ENCODE assay signal across 13 cellular contexts in genomic region chr1:94538243-94538827, GRCh38. TPM values are rescaled to one million over a fixed set of nuclear protein-coding genes. Genes with fewer than 3 reads are reported as not detected.
DNase-seq lines count a peak whose midpoint lies in the region; ATAC-seq, FAIRE-seq and TF ChIP-seq lines count a peak whose summit lies in the region.
"Had no signal": no experiment of that assay in that cellular context is flagged by ENCODE, and none has a peak within 500 bp of the region (broad histone marks: within the 10 kb centered on the region; RNA-seq: fewer than 3 reads in every experiment).

No MANE protein-coding gene starts in this region.

- H3K4me3 Mint-ChIP-seq in T-helper 17 cell: no peak overlapping the region

- TF ChIP-seq CTCF in AG04449 (IDR thresholded peaks at IDR 0.05; ENCODE audit: insufficient read depth, low read length, missing control alignments) (no peak), RWPE2 (IDR thresholded peaks at IDR 0.05; ENCODE audit: poor library complexity, severe bottlenecking) (no peak), fibroblast of mammary gland (conservative IDR thresholded peaks at IDR 0.05; ENCODE audit: control insufficient read depth, insufficient read depth, low read depth, low read length) (peak; percentile 12), pancreas (IDR thresholded peaks at IDR 0.05) (no peak)

- H3K9me3 ChIP-seq in RWPE2 (ENCODE audit: severe bottlenecking) (no peaks in the 10 kb centered on the region), pancreas (no peaks in the 10 kb centered on the region), T-helper 17 cell (ENCODE audit: control insufficient read depth, low read length, poor library complexity, severe bottlenecking) (no peaks in the 10 kb centered on the region)

- H3K4me3 ChIP-seq in AG04449 (ENCODE audit: low read depth, low read length): peak overlapping the region; percentile 23
- H3K4me3 ChIP-seq in RWPE2 (ENCODE audit: severe bottlenecking): peak overlapping the region; percentile 90
- H3K4me3 ChIP-seq in fibroblast of mammary gland (ENCODE audit: control insufficient read depth, low read depth, low read length): peak overlapping the region; percentile 76
- peak overlapping the region in 3 of 4 donors; percentile 11 to 96 (median 12) for H3K4me3 ChIP-seq in pancreas

- peaks cover 10% of the 10 kb centered on the region for H3K4me1 Mint-ChIP-seq in T-helper 17 cell

- ATAC-seq in RWPE2 (ENCODE audit: low read depth): no peak
- ATAC-seq in pancreas: no peak
- no peak for ATAC-seq in T-helper 17 cell

- DNase-seq in AG04449 (ENCODE audit: low read depth, low spot score): no peak
- no peak for DNase-seq in RWPE2 (ENCODE audit: low spot score)
- DNase-seq in fibroblast of mammary gland (ENCODE audit: low read depth): no peak
- no peak for DNase-seq in pancreas
- no peak for DNase-seq in NOMO-1 treated with dmso at 0.1 percent for 144 hours (lab: John Stamatoyannopoulos, UW; ENCODE audit: unreplicated experiment)
- DNase-seq in NCI-H2107 treated with DMSO at 0.1 percent for 48 hours (lab: John Stamatoyannopoulos, UW; ENCODE audit: unreplicated experiment): no peak
- DNase-seq in T-helper 17 cell: no peak
- DNase-seq in H54 (ENCODE audit: insufficient read length, low spot score): no peak
- DNase-seq: occipital lobe, RPMI8226, WERI-Rb-1 had no signal

- no peak overlapping the region for H3K27ac Mint-ChIP-seq in T-helper 17 cell

- CTCF ChIA-PET in AG04449 (lab: Yijun Ruan, JAX): interaction anchor here (1.1 to 3.9 kb wide), 4 partner anchors 9 to 267 kb away, joined by 3 to 24 read pairs (median 9); no protein-coding TSS in a partner anchor

- FAIRE-seq in pancreas (lab: Jason Lieb, UNC) (no peak), H54 (lab: Jason Lieb, UNC) (no peak)
- FAIRE-seq: GM18507, islet of Langerhans had no signal

- 82 to 83% methylated on average over 6 of the region's 6 CpGs for WGBS in pancreas, 2 donors

- H3K27ac ChIP-seq in RWPE2 (ENCODE audit: poor library complexity, severe bottlenecking) (peak overlapping the region; percentile 99), pancreas (peak overlapping the region in 2 of 4 donors; percentile 42 to 95)
- H3K27ac ChIP-seq: WERI-Rb-1 had no signal

- intact Hi-C loops in pancreas (cut with DNase I): no loop called here

- TF ChIP-seq POLR2A in H54 (IDR thresholded peaks at IDR 0.05; ENCODE audit: low read depth, low read length): no peak

- no peaks in the 10 kb centered on the region for H3K27me3 ChIP-seq in RWPE2 (ENCODE audit: insufficient read depth, poor library complexity, severe bottlenecking)
- H3K27me3 ChIP-seq in pancreas: no peaks in the 10 kb centered on the region

- POLR2A ChIA-PET in AG04449 (lab: Yijun Ruan, JAX): no interaction called here

- H3K36me3 Mint-ChIP-seq in T-helper 17 cell (ENCODE audit: low read depth): peaks cover 2% of the 10 kb centered on the region

- H3K27me3 Mint-ChIP-seq in T-helper 17 cell: peaks cover 73% of the 10 kb centered on the region

- H3K4me1 ChIP-seq in RWPE2 (ENCODE audit: insufficient read depth, poor library complexity, severe bottlenecking): peaks cover 16% of the 10 kb centered on the region
- H3K4me1 ChIP-seq in pancreas: peaks cover 7 to 27% (median 14%) of the 10 kb centered on the region in 3 donors

- H3K36me3 ChIP-seq in RWPE2 (ENCODE audit: low read depth) (peaks cover 91% of the 10 kb centered on the region), pancreas (peaks cover 0 to 14% (median 5%) of the 10 kb centered on the region in 3 donors)
- H3K36me3 ChIP-seq: WERI-Rb-1 had no signal

RNA-seq across cellular contexts. Expression of gene F3, which starts 3.2 kb away (rescaled TPM):
- total RNA-seq in pancreas: 100 to 1,000 TPM in 1 of 6 donors, 10 to 100 TPM in 5; 14.8 to 117 (median 43.2) TPM
- 10 to 100 TPM; 39.4 to 62.6 TPM for polyA plus RNA-seq in pancreas
- under 1 TPM; 0.23 to 0.50 TPM for total RNA-seq in T-helper 17 cell

Comparison
In these comparisons a context has a peak if more than half of its experiments do, and no peak if none do; other contexts are left out.
1. H3K4me3 ChIP-seq: peak in every context shown above with its lines; median percentile 90 in RWPE2; 76 in fibroblast of mammary gland; 23 in AG04449; 12 in pancreas.
2. RNA of gene F3, which starts 3.2 kb away (total RNA-seq): 14.8 to 117 TPM in pancreas; 0.23 to 0.50 TPM in T-helper 17 cell; every median in the first group is over 10 times any median in the second.